In the genomic region with DNA sequence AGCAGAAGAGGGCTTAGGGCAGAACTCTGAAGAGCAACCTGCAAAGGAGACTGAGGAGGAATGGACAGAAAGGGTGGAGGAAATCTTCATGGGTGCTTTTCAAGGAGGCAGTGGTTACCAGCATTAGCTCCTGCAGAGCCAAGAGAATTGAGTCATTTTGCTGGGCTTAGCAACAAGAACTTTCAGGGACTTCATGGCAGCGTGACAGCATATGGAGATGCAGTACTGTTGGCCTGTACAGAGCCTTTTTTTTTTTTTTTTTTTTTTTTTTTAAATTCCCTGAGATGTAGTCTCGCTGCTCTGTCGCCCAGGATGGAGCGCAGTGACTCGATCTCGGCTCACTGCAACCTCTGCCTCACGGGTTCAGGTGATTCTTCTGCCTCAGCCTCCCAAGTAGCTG, we compare ENCODE assay signal across 23 cellular contexts. TPM values are rescaled to one million over a fixed set of nuclear protein-coding genes. Genes with fewer than 3 reads are reported as not detected.
A peak's percentile ranks its signal among the peaks of the same experiment; 100 is the strongest.
DNase-seq lines count a peak whose midpoint lies in the region; TF ChIP-seq lines count a peak whose summit lies in the region.
"Had no signal": no experiment of that assay in that cellular context is flagged by ENCODE, and none has a peak within 500 bp of the region (broad histone marks: within the 10 kb centered on the region; RNA-seq: fewer than 3 reads in every experiment).

No MANE protein-coding gene starts in this region.

- H3K36me3 ChIP-seq in ascending aorta, result no peaks in the 10 kb centered on the region
- no peaks in the 10 kb centered on the region for H3K36me3 ChIP-seq in tibial artery
- H3K36me3 ChIP-seq: right lobe of liver, SJSA1, transverse colon had no signal

- TF ChIP-seq CTCF in ascending aorta (IDR thresholded peaks at IDR 0.05) (no peak), fibroblast of pulmonary artery (IDR thresholded peaks at IDR 0.05; ENCODE audit: low read length, missing control alignments) (no peak), nephron (IDR thresholded peaks at IDR 0.05; ENCODE audit: unreplicated experiment in 3 of 3) (no peak), tibial artery (IDR thresholded peaks at IDR 0.05) (no peak)

- no peak overlapping the region for H3K4me3 ChIP-seq in ascending aorta
- no peak overlapping the region for H3K4me3 ChIP-seq in fibroblast of pulmonary artery (replicated peaks; ENCODE audit: low read depth, low read length)
- H3K4me3 ChIP-seq in tibial artery, result no peak overlapping the region
- H3K4me3 ChIP-seq: right lobe of liver, SJSA1, transverse colon had no signal

- H3K9me3 Mint-ChIP-seq in nephron, result peaks cover 5% of the 10 kb centered on the region
- H3K9me3 Mint-ChIP-seq: activated B cell treated with CpG ODN at 0.5 μM for 24 hours; activated CD8-positive, alpha-beta T cell treated with anti-CD3 and anti-CD28 coated beads for 36 hours; activated T-cell treated with anti-CD3 and anti-CD28 coated beads, Interleukin-2, amount 50 U/mL, for 4 hours; stimulated activated memory B cell treated with anti-CD40 and anti-IgM and Interleukin-4, amounts not matched to agents 10 μg/mL and 1 μg/mL and 100 μg/mL, for 72 hours had no signal

- H3K27me3 ChIP-seq in ascending aorta (no peaks in the 10 kb centered on the region), tibial artery (no peaks in the 10 kb centered on the region)
- H3K27me3 ChIP-seq: right lobe of liver, SJSA1, transverse colon had no signal

- H3K27ac ChIP-seq in ascending aorta (no peak overlapping the region), tibial artery (no peak overlapping the region)
- H3K27ac ChIP-seq: right lobe of liver, SJSA1 had no signal

- H3K4me1 ChIP-seq in ascending aorta (peaks cover 3 to 17% of the 10 kb centered on the region in 2 donors), tibial artery (peaks cover 0 to 18% (median 5%) of the 10 kb centered on the region in 4 donors)
- H3K4me1 ChIP-seq: right lobe of liver, SJSA1 had no signal

- no peak overlapping the region for H3K4me3 Mint-ChIP-seq in nephron
- H3K4me3 Mint-ChIP-seq: activated B cell treated with CpG ODN at 0.5 μM for 24 hours; activated CD8-positive, alpha-beta T cell treated with anti-CD3 and anti-CD28 coated beads for 36 hours; activated T-cell treated with anti-CD3 and anti-CD28 coated beads, Interleukin-2, amount 50 U/mL, for 4 hours; CD4-positive, CD25-positive, alpha-beta regulatory T cell; IgD-negative memory B cell; stimulated activated memory B cell treated with anti-CD40 and anti-IgM and Interleukin-4, amounts not matched to agents 10 μg/mL and 1 μg/mL and 100 μg/mL, for 72 hours had no signal

- intact Hi-C loops in ascending aorta (cut with DNase I) (loop anchor here (2.0 to 5.0 kb wide), 2 partner anchors 15 to 73 kb away; no protein-coding TSS in a partner anchor), tibial artery (cut with DNase I; ENCODE audit: low total_unique reads) (no loop called here)

- H3K4me1 Mint-ChIP-seq in nephron, result peaks cover 44% of the 10 kb centered on the region

- peak overlapping the region; percentile 36 to 39 (median 37) for H3K27ac Mint-ChIP-seq in nephron
- H3K27ac Mint-ChIP-seq: activated B cell treated with CpG ODN at 0.5 μM for 24 hours; activated CD8-positive, alpha-beta T cell treated with anti-CD3 and anti-CD28 coated beads for 36 hours; stimulated activated memory B cell treated with anti-CD40 and anti-IgM and Interleukin-4, amounts not matched to agents 10 μg/mL and 1 μg/mL and 100 μg/mL, for 72 hours had no signal

- peaks cover 15% of the 10 kb centered on the region for H3K36me3 Mint-ChIP-seq in nephron (ENCODE audit: low read depth)

- DNase-seq in ascending aorta (ENCODE audit: low spot score in 2 of 2) (peak; percentile 14 to 90), fibroblast of pulmonary artery (ENCODE audit: low read depth) (peak; percentile 61), tibial artery (peak; percentile 73 to 77), NCI-H69 (lab: John Stamatoyannopoulos, UW) (no peak), SKM-1 (lab: John Stamatoyannopoulos, UW; ENCODE audit: unreplicated experiment) (no peak), SHP77 (lab: John Stamatoyannopoulos, UW) (no peak)
- DNase-seq: activated B cell treated with CpG ODN at 0.5 μM for 24 hours; activated CD8-positive, alpha-beta T cell treated with anti-CD3 and anti-CD28 coated beads for 36 hours; activated naive CD4-positive, alpha-beta T cell treated with Interleukin-2 at 50 U/mL for 16 hours; activated T-cell treated with anti-CD3 and anti-CD28 coated beads, Interleukin-2, amount 50 U/mL, for 4 hours; CD4-positive, CD25-positive, alpha-beta regulatory T cell; GDM1; hippocampal formation; NCI-H1436 treated with DMSO at 0.1 percent for 48 hours; NCI-H748 treated with DMSO at 0.1 percent for 48 hours; nucleus accumbens; OCI-M1; right lobe of liver; transverse colon had no signal

- H3K9me3 ChIP-seq in ascending aorta (no peaks in the 10 kb centered on the region), tibial artery (no peaks in the 10 kb centered on the region)
- H3K9me3 ChIP-seq: right lobe of liver, SJSA1, transverse colon had no signal

- no peaks in the 10 kb centered on the region for H3K27me3 Mint-ChIP-seq in nephron (ENCODE audit: low read depth)
- H3K27me3 Mint-ChIP-seq: IgD-negative memory B cell; stimulated activated memory B cell treated with anti-CD40 and anti-IgM and Interleukin-4, amounts not matched to agents 10 μg/mL and 1 μg/mL and 100 μg/mL, for 72 hours had no signal

RNA-seq across cellular contexts. Expression of a gene that starts 41.0 kb away (rescaled TPM):
- total RNA-seq in ascending aorta, result 91.7 TPM

Comparison
In these comparisons a context has a peak if more than half of its experiments do, and no peak if none do; other contexts are left out.
1. DNase-seq: peak in ascending aorta (2 of 2), fibroblast of pulmonary artery (single experiment) and tibial artery (2 of 2); none in NCI-H69 (single experiment), SKM-1 (single experiment) and SHP77 (0 of 2).